10 cellular contexts compared by ENCODE assay signal in the genomic region with DNA sequence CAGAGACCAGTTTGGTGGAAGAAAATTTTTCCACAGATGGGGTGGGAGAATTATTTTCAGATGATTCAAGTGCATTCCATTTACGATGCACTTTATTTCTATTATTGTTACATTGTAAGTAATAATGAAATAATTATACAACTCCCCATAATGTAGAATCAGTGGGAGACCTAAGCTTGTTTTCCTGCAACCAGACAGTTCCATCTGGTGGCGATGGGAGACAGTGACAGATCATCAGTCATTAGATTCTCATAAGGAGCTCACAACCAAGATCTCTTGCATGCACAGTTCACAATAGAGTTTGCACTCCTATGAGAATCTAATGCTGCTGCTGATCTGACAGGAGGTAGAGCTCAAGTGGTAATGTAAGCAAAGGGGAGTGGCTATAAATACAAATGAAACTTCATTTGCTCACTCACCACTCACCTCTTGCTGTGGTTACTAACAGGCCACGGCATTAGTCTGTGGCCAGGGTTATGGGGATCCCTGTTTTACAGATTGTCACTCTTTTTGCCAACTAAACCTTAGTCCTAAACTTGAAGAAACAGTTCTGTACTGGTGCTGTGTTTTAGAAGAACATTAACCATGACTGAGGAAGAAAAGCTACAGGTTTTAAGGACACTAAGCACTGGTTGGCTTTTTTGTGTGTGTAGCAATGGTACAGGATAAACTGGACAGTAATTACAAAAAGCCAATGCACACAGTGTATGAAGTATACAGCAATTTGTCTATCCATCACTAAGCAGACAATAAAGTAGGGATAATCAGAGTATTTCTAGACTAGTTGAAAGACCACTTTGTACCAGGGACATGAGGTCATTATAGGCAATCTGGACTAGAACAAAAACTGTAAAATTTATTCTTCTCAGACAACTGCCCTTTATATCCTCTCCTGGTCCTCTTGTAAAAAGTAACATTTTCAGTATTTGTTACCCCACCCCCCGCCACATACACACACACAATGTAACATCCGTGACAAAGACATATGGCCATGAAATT. TPM values are rescaled to one million over a fixed set of nuclear protein-coding genes. Genes with fewer than 3 reads are reported as not detected.
DNase-seq lines count a peak whose midpoint lies in the region; ATAC-seq, FAIRE-seq and TF ChIP-seq lines count a peak whose summit lies in the region.
"Had no signal": no experiment of that assay in that cellular context is flagged by ENCODE, and none has a peak within 500 bp of the region (broad histone marks: within the 10 kb centered on the region; RNA-seq: fewer than 3 reads in every experiment).

No MANE protein-coding gene starts in this region.

- TF ChIP-seq POLR2A in testis (IDR thresholded peaks at IDR 0.05), result no peak

- H3K27me3 ChIP-seq in KMS-11 (ENCODE audit: insufficient read depth, low read depth) (no peaks in the 10 kb centered on the region), neural progenitor cell (no peaks in the 10 kb centered on the region), testis (no peaks in the 10 kb centered on the region)

- H3K4me3 ChIP-seq in KMS-11 (IDR thresholded peaks at IDR 0.05; ENCODE audit: insufficient read depth, low read depth, low read length) (no peak overlapping the region), neural progenitor cell (no peak overlapping the region), testis (no peak overlapping the region)

- intact Hi-C loops in testis (cut with DNase I; ENCODE audit: low total_unique reads), result no loop called here
- intact Hi-C loops in natural killer cell (cut with micrococcal nuclease), result no loop called here

- peaks cover 16% of the 10 kb centered on the region for H3K4me1 ChIP-seq in KMS-11 (ENCODE audit: low read depth, poor library complexity, severe bottlenecking)
- H3K4me1 ChIP-seq in neural progenitor cell, result no peaks in the 10 kb centered on the region
- H3K4me1 ChIP-seq in testis, result no peaks in the 10 kb centered on the region

- H3K4me3 Mint-ChIP-seq in neural progenitor cell (no peak overlapping the region), natural killer cell (no peak overlapping the region)
- H3K4me3 Mint-ChIP-seq: type B pancreatic cell had no signal

- H3K27ac Mint-ChIP-seq in neural progenitor cell, result no peak overlapping the region
- H3K27ac Mint-ChIP-seq in natural killer cell, result no peak overlapping the region
- H3K27ac Mint-ChIP-seq: type B pancreatic cell had no signal

- H3K27ac ChIP-seq in KMS-11 (peak overlapping the region; percentile 45; the same call in 1 of the 2 replicates), neural progenitor cell (no peak overlapping the region), testis (no peak overlapping the region)

- H3K79me2 ChIP-seq in KMS-11 (ENCODE audit: insufficient read depth, low read depth) (no peaks in the 10 kb centered on the region), neural progenitor cell (ENCODE audit: low read depth) (no peaks in the 10 kb centered on the region)

- peak; percentile 89 for ATAC-seq in HG02623 (IDR thresholded peaks at IDR 0.05; ENCODE audit: unreplicated experiment)
- ATAC-seq in GM21390 (IDR thresholded peaks at IDR 0.05; ENCODE audit: unreplicated experiment), result no peak
- no peak for ATAC-seq in natural killer cell
- ATAC-seq: activated CD4-positive, CD25-positive, alpha-beta regulatory T cell treated with anti-CD3 and anti-CD28 coated beads, Interleukin-2, amount 50 U/mL, for 24 hours had no signal

- H2AFZ ChIP-seq in KMS-11 (ENCODE audit: low read depth) (no peak overlapping the region), neural progenitor cell (replicated peaks) (no peak overlapping the region)

- H3K9me3 ChIP-seq in neural progenitor cell (ENCODE audit: low read depth) (no peaks in the 10 kb centered on the region), testis (no peaks in the 10 kb centered on the region)

- H3K36me3 ChIP-seq in KMS-11 (ENCODE audit: insufficient read depth) (no peaks in the 10 kb centered on the region), neural progenitor cell (no peaks in the 10 kb centered on the region), testis (ENCODE audit: low read depth, missing control alignments) (no peaks in the 10 kb centered on the region)

- H3F3A ChIP-seq in neural progenitor cell (ENCODE audit: low read depth), result no peaks in the 10 kb centered on the region

- TF ChIP-seq CTCF in KMS-11 (conservative IDR thresholded peaks at IDR 0.05; ENCODE audit: low read depth, low read length) (no peak), neural progenitor cell (IDR thresholded peaks at IDR 0.05) (peak; percentile 21), testis (IDR thresholded peaks at IDR 0.05) (no peak), natural killer cell (IDR thresholded peaks at IDR 0.05) (no peak)

- peak overlapping the region; percentile 37; the same call in 1 of the 2 replicates for H3K4me2 ChIP-seq in KMS-11
- no peak overlapping the region for H3K4me2 ChIP-seq in neural progenitor cell

- H3K27me3 Mint-ChIP-seq in neural progenitor cell (ENCODE audit: insufficient read depth, low read depth), result no peaks in the 10 kb centered on the region
- peaks cover 3 to 27% of the 10 kb centered on the region in 2 donors for H3K27me3 Mint-ChIP-seq in natural killer cell (ENCODE audit: low read depth in 2 of 2)
- H3K27me3 Mint-ChIP-seq: type B pancreatic cell had no signal

- no peak overlapping the region for H3K9ac ChIP-seq in KMS-11
- no peak overlapping the region for H3K9ac ChIP-seq in neural progenitor cell

- FAIRE-seq in GM19239 (lab: Jason Lieb, UNC), result peak; percentile 44

- H4K20me1 ChIP-seq in KMS-11 (ENCODE audit: insufficient read depth) (no peaks in the 10 kb centered on the region), neural progenitor cell (ENCODE audit: low read depth) (no peaks in the 10 kb centered on the region)

- H3K4me1 Mint-ChIP-seq in neural progenitor cell, result no peaks in the 10 kb centered on the region
- no peaks in the 10 kb centered on the region for H3K4me1 Mint-ChIP-seq in natural killer cell

- H3K36me3 Mint-ChIP-seq in neural progenitor cell (no peaks in the 10 kb centered on the region), natural killer cell (no peaks in the 10 kb centered on the region)
- H3K36me3 Mint-ChIP-seq: type B pancreatic cell had no signal

- DNase-seq in GM19239 (ENCODE audit: insufficient read length, low spot score), result no peak
- no peak for DNase-seq in neural progenitor cell (ENCODE audit: low spot score)
- DNase-seq in testis, result no peak
- no peak for DNase-seq in natural killer cell
- DNase-seq: stimulated activated CD4-positive, alpha-beta T cell treated with anti-CD3 and anti-CD28 coated beads, Interleukin-4, amount 100 ng/mL, for 24 hours had no signal

- WGBS in testis, 2 donors, result 78 to 80% methylated on average over 5 of the region's 5 CpGs

- H3K9me3 Mint-ChIP-seq in neural progenitor cell, result no peaks in the 10 kb centered on the region
- H3K9me3 Mint-ChIP-seq in natural killer cell, result no peaks in the 10 kb centered on the region
- H3K9me3 Mint-ChIP-seq: type B pancreatic cell had no signal

RNA-seq across cellular contexts. Expression of gene TMEM232, which starts 9.9 kb away (rescaled TPM):
- total RNA-seq in neural progenitor cell (ENCODE audit: low replicate concordance), result 2.0 and 5.2 TPM in 2 replicates
- 10 to 100 TPM; 28.1 to 42.6 TPM for total RNA-seq in testis
- polyA plus RNA-seq in testis (ENCODE audit: insufficient read depth, low read depth, low replicate concordance), result 32.0 TPM
- total RNA-seq in natural killer cell, result 1 to 10 TPM in 1 of 3 donors, under 1 TPM in 2; 0.45 to 3.0 (median 0.66) TPM

RNA-seq across cellular contexts. Expression of gene SLC25A46, which starts 22.3 kb away (rescaled TPM):
- 33.5 and 43.6 TPM in 2 replicates for total RNA-seq in neural progenitor cell (ENCODE audit: low replicate concordance)
- total RNA-seq in testis, result 10 to 100 TPM; 42.3 to 42.9 TPM
- 38.4 TPM for polyA plus RNA-seq in testis (ENCODE audit: insufficient read depth, low read depth, low replicate concordance)
- total RNA-seq in natural killer cell, result 10 to 100 TPM; 25.5 to 35.4 (median 34.5) TPM
